ENCODE assay signal across 2 cellular contexts in genomic region chr2:9657083-9657482, GRCh38.
TF ChIP-seq lines count a peak whose summit lies in the region.

No MANE protein-coding gene starts in this region.

TF ChIP-seq in HepG2, 621 proteins besides CTCF, POLR2A, EP300 and RAD21 (continues in another document):
- TF ChIP-seq ZFY (CRISPR knock-in tag; IDR thresholded peaks at IDR 0.05) (no peak), ZNF510 (CRISPR knock-in tag; IDR thresholded peaks at IDR 0.05; ENCODE audit: low read depth) (no peak), ZNF746 (CRISPR knock-in tag; IDR thresholded peaks at IDR 0.05) (no peak), ZNF709 (CRISPR knock-in tag; IDR thresholded peaks at IDR 0.05) (no peak), ATF4 (CRISPR knock-in tag; IDR thresholded peaks at IDR 0.05) (no peak), GABPA (IDR thresholded peaks at IDR 0.05; ENCODE audit: low read depth, low read length) (no peak), GABPA (CRISPR knock-in tag; IDR thresholded peaks at IDR 0.05; ENCODE audit: low read depth) (peak; percentile 36; the same call in 1 of the 2 replicates), SOX6 (IDR thresholded peaks at IDR 0.05) (no peak), SOX6 (CRISPR knock-in tag; IDR thresholded peaks at IDR 0.05) (peak; percentile 73), GATAD1 (CRISPR knock-in tag; IDR thresholded peaks at IDR 0.05) (0 out of 2 replicates have a peak, but pooled peaks have one; percentile 42), AHDC1 (CRISPR knock-in tag; IDR thresholded peaks at IDR 0.05; ENCODE audit: borderline replicate concordance) (peak; percentile 61; the same call in 1 of the 2 replicates), GFI1 (CRISPR knock-in tag; IDR thresholded peaks at IDR 0.05; ENCODE audit: borderline replicate concordance) (no peak), KLF15 (CRISPR knock-in tag; IDR thresholded peaks at IDR 0.05; ENCODE audit: borderline replicate concordance) (no peak), MIER2 (CRISPR knock-in tag; IDR thresholded peaks at IDR 0.05) (peak; percentile 56; the same call in 1 of the 2 replicates), ZNF879 (CRISPR knock-in tag; IDR thresholded peaks at IDR 0.05) (no peak), MED1 (CRISPR knock-in tag; IDR thresholded peaks at IDR 0.05) (peak; percentile 49; the same call in 1 of the 2 replicates), ZNF569 (CRISPR knock-in tag; IDR thresholded peaks at IDR 0.05; ENCODE audit: borderline replicate concordance) (no peak), ZNF225 (CRISPR knock-in tag; IDR thresholded peaks at IDR 0.05) (no peak), SYNCRIP (IDR thresholded peaks at IDR 0.05; ENCODE audit: insufficient read depth, low read depth, low read length) (no peak)
- TF ChIP-seq, protein P1, sequence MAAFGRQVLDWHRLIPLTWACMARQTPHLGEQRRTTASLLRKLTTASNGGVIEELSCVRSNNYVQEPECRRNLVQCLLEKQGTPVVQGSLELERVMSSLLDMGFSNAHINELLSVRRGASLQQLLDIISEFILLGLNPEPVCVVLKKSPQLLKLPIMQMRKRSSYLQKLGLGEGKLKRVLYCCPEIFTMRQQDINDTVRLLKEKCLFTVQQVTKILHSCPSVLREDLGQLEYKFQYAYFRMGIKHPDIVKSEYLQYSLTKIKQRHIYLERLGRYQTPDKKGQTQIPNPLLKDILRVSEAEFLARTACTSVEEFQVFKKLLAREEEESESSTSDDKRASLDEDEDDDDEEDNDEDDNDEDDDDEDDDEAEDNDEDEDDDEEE (CRISPR knock-in tag; IDR thresholded peaks at IDR 0.05): no peak
- TF ChIP-seq, protein P2, sequence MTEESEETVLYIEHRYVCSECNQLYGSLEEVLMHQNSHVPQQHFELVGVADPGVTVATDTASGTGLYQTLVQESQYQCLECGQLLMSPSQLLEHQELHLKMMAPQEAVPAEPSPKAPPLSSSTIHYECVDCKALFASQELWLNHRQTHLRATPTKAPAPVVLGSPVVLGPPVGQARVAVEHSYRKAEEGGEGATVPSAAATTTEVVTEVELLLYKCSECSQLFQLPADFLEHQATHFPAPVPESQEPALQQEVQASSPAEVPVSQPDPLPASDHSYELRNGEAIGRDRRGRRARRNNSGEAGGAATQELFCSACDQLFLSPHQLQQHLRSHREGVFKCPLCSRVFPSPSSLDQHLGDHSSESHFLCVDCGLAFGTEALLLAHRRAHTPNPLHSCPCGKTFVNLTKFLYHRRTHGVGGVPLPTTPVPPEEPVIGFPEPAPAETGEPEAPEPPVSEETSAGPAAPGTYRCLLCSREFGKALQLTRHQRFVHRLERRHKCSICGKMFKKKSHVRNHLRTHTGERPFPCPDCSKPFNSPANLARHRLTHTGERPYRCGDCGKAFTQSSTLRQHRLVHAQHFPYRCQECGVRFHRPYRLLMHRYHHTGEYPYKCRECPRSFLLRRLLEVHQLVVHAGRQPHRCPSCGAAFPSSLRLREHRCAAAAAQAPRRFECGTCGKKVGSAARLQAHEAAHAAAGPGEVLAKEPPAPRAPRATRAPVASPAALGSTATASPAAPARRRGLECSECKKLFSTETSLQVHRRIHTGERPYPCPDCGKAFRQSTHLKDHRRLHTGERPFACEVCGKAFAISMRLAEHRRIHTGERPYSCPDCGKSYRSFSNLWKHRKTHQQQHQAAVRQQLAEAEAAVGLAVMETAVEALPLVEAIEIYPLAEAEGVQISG (CRISPR knock-in tag; IDR thresholded peaks at IDR 0.05): peak; percentile 51

TF ChIP-seq in endothelial cell of umbilical vein, 7 proteins besides CTCF, POLR2A, EP300 and RAD21:
- no peak for TF ChIP-seq EZH2 (IDR thresholded peaks at IDR 0.05; ENCODE audit: borderline replicate concordance, low read depth, low read length, severe bottlenecking)
- TF ChIP-seq FOS (IDR thresholded peaks at IDR 0.05; ENCODE audit: borderline replicate concordance, insufficient read depth, low read length): no peak
- TF ChIP-seq, protein P3, sequence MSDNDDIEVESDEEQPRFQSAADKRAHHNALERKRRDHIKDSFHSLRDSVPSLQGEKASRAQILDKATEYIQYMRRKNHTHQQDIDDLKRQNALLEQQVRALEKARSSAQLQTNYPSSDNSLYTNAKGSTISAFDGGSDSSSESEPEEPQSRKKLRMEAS (IDR thresholded peaks at IDR 0.05; ENCODE audit: insufficient read depth, insufficient read length): no peak
- no peak for TF ChIP-seq POLR2AphosphoS5 (IDR thresholded peaks at IDR 0.05; ENCODE audit: insufficient read depth, low read depth, low read length)
- no peak for TF ChIP-seq GATA2 (IDR thresholded peaks at IDR 0.05; ENCODE audit: insufficient read depth, insufficient read length, low read depth, low read length)
- TF ChIP-seq JUN (IDR thresholded peaks at IDR 0.05; ENCODE audit: borderline replicate concordance, insufficient read depth, insufficient read length, low read depth): no peak
- no peak for TF ChIP-seq MYC (IDR thresholded peaks at IDR 0.05; ENCODE audit: low read depth, low read length)
